ENCODE assay signal across 8 cellular contexts in genomic region chr5:16160706-16161105, GRCh38. TPM values are rescaled to one million over a fixed set of nuclear protein-coding genes. Genes with fewer than 3 reads are reported as not detected.
DNase-seq lines count a peak whose midpoint lies in the region; ATAC-seq and TF ChIP-seq lines count a peak whose summit lies in the region.

No MANE protein-coding gene starts in this region.

- H3K36me3 ChIP-seq in Karpas-422 (ENCODE audit: insufficient read depth, low read length) (no peaks in the 10 kb centered on the region), OCI-LY3 (replicated peaks; ENCODE audit: low read depth, low read length) (no peaks in the 10 kb centered on the region), mesenchymal stem cell (ENCODE audit: control insufficient read depth in 1 of 2, insufficient read depth in 2 of 2, low read depth in 1 of 2, low read length in 2 of 2) (no peaks in the 10 kb centered on the region)

- CTCF ChIA-PET in activated naive CD4-positive, alpha-beta T cell treated with anti-CD3 and anti-CD28 coated beads, Interleukin-2, amount 10 ng/mL, durations not matched to agents 7 days and 5 days (lab: Charles Lee), result interaction anchor here (0.7 to 1.9 kb wide), 13 partner anchors 9 to 1123 kb away, joined by 3 to 19 read pairs (median 4); no protein-coding TSS in a partner anchor

- no peaks in the 10 kb centered on the region for H3K79me1 ChIP-seq in mesenchymal stem cell (replicated peaks; ENCODE audit: low read length, poor library complexity, severe bottlenecking)

- no peak overlapping the region for H4K91ac ChIP-seq in mesenchymal stem cell (ENCODE audit: low read length)

- no peaks in the 10 kb centered on the region for H3K79me2 ChIP-seq in Karpas-422 (ENCODE audit: low read length)
- no peaks in the 10 kb centered on the region for H3K79me2 ChIP-seq in OCI-LY3 (ENCODE audit: low read length)

- H3K9me2 ChIP-seq in Karpas-422 (replicated peaks; ENCODE audit: insufficient read depth, low read length), result no peaks in the 10 kb centered on the region

- no peaks in the 10 kb centered on the region for H3K27me3 ChIP-seq in Karpas-422 (ENCODE audit: low read length)
- no peaks in the 10 kb centered on the region for H3K27me3 ChIP-seq in OCI-LY3 (ENCODE audit: low read depth, low read length)
- H3K27me3 ChIP-seq in mesenchymal stem cell (ENCODE audit: control insufficient read depth in 1 of 2, insufficient read depth in 1 of 2, low read length in 2 of 2), result no peaks in the 10 kb centered on the region

- H3K4me1 ChIP-seq in Karpas-422 (ENCODE audit: low read length) (no peaks in the 10 kb centered on the region), OCI-LY3 (ENCODE audit: low read length) (no peaks in the 10 kb centered on the region), mesenchymal stem cell (ENCODE audit: control insufficient read depth, insufficient read depth, low read depth, low read length) (no peaks in the 10 kb centered on the region)

- WGBS in mesenchymal stem cell, result 2% methylated on average over 4 of the region's 5 CpGs

- H3K4me3 Mint-ChIP-seq in activated naive CD4-positive, alpha-beta T cell treated with anti-CD3 and anti-CD28 coated beads, Interleukin-2, amount 10 ng/mL, durations not matched to agents 7 days and 5 days, result no peak overlapping the region

- H2BK15ac ChIP-seq in mesenchymal stem cell (ENCODE audit: low read depth, poor library complexity, severe bottlenecking), result no peak overlapping the region

- H2AFZ ChIP-seq in Karpas-422 (ENCODE audit: low read length) (no peak overlapping the region), OCI-LY3 (ENCODE audit: low read depth, low read length) (no peak overlapping the region), mesenchymal stem cell (ENCODE audit: low read depth, low read length) (no peak overlapping the region)

- no peak overlapping the region for H2BK120ac ChIP-seq in mesenchymal stem cell (ENCODE audit: low read depth, low read length)

- H3K14ac ChIP-seq in mesenchymal stem cell (ENCODE audit: low read length in 2 of 2), result no peak overlapping the region

- peak; percentile 69 for TF ChIP-seq CTCF in OCI-LY3 (IDR thresholded peaks at IDR 0.05; ENCODE audit: low read depth, low read length)

- ATAC-seq in activated naive CD4-positive, alpha-beta T cell treated with anti-CD3 and anti-CD28 coated beads, Interleukin-2, amount 50 U/mL, for 72 hours, result peak; percentile 61 to 76
- no peak for ATAC-seq in HG03439 (IDR thresholded peaks at IDR 0.05; ENCODE audit: unreplicated experiment)

- no peak overlapping the region for H4K8ac ChIP-seq in mesenchymal stem cell (ENCODE audit: low read length)

- no peak overlapping the region for H3K4me2 ChIP-seq in Karpas-422 (ENCODE audit: low read depth, low read length, poor library complexity, severe bottlenecking)
- H3K4me2 ChIP-seq in OCI-LY3 (ENCODE audit: low read length), result no peak overlapping the region
- H3K4me2 ChIP-seq in mesenchymal stem cell (ENCODE audit: low read length, poor library complexity, severe bottlenecking), result no peak overlapping the region

- H4K20me1 ChIP-seq in Karpas-422 (ENCODE audit: insufficient read depth, low read depth, low read length), result no peaks in the 10 kb centered on the region
- H4K20me1 ChIP-seq in OCI-LY3 (ENCODE audit: insufficient read depth, low read length), result no peaks in the 10 kb centered on the region

- no peak overlapping the region for H3K9ac ChIP-seq in Karpas-422 (ENCODE audit: low read length)
- H3K9ac ChIP-seq in OCI-LY3 (ENCODE audit: low read length), result no peak overlapping the region
- no peak overlapping the region for H3K9ac ChIP-seq in mesenchymal stem cell (ENCODE audit: low read length)

- no peak overlapping the region for H2BK5ac ChIP-seq in mesenchymal stem cell (ENCODE audit: low read depth, low read length, poor library complexity, severe bottlenecking)

- H3K9me3 ChIP-seq in Karpas-422 (ENCODE audit: low read length) (no peaks in the 10 kb centered on the region), OCI-LY3 (ENCODE audit: insufficient read depth, low read length) (no peaks in the 10 kb centered on the region), mesenchymal stem cell (ENCODE audit: control insufficient read depth, low read length) (no peaks in the 10 kb centered on the region)

- H3K4me1 Mint-ChIP-seq in activated naive CD4-positive, alpha-beta T cell treated with anti-CD3 and anti-CD28 coated beads, Interleukin-2, amount 10 ng/mL, durations not matched to agents 7 days and 5 days, result no peaks in the 10 kb centered on the region

- peak in 1 of 2 donors; percentile 21 for DNase-seq in activated naive CD4-positive, alpha-beta T cell treated with anti-CD3 and anti-CD28 coated beads, Interleukin-2, amount 50 U/mL, for 72 hours (ENCODE audit: low spot score in 2 of 2)
- no peak for DNase-seq in activated naive CD4-positive, alpha-beta T cell treated with anti-CD3 and anti-CD28 coated beads, Interleukin-2, amount 10 ng/mL, durations not matched to agents 7 days and 5 days
- DNase-seq in H4 (ENCODE audit: low spot score), result peak; percentile 70
- peak; percentile 85 for DNase-seq in Karpas-422
- DNase-seq in ecto neural progenitor cell (ENCODE audit: low spot score), result peak; percentile 43
- DNase-seq in mesenchymal stem cell, result peak; percentile 60

- H3K36me3 Mint-ChIP-seq in activated naive CD4-positive, alpha-beta T cell treated with anti-CD3 and anti-CD28 coated beads, Interleukin-2, amount 50 U/mL, for 72 hours, result no peaks in the 10 kb centered on the region
- no peaks in the 10 kb centered on the region for H3K36me3 Mint-ChIP-seq in activated naive CD4-positive, alpha-beta T cell treated with anti-CD3 and anti-CD28 coated beads, Interleukin-2, amount 10 ng/mL, durations not matched to agents 7 days and 5 days

- no peak overlapping the region for H2AK5ac ChIP-seq in mesenchymal stem cell (ENCODE audit: low read length, severe bottlenecking)

- no peak overlapping the region for H3K4ac ChIP-seq in mesenchymal stem cell (ENCODE audit: low read depth in 1 of 2, low read length in 2 of 2)

- H2BK12ac ChIP-seq in mesenchymal stem cell (ENCODE audit: low read length in 2 of 2), result no peak overlapping the region

- H3K9me3 Mint-ChIP-seq in activated naive CD4-positive, alpha-beta T cell treated with anti-CD3 and anti-CD28 coated beads, Interleukin-2, amount 50 U/mL, for 72 hours, result no peaks in the 10 kb centered on the region
- no peaks in the 10 kb centered on the region for H3K9me3 Mint-ChIP-seq in activated naive CD4-positive, alpha-beta T cell treated with anti-CD3 and anti-CD28 coated beads, Interleukin-2, amount 10 ng/mL, durations not matched to agents 7 days and 5 days

- no peak overlapping the region for H3K27ac ChIP-seq in Karpas-422 (ENCODE audit: low read length)
- H3K27ac ChIP-seq in OCI-LY3 (ENCODE audit: low read length), result no peak overlapping the region
- H3K27ac ChIP-seq in mesenchymal stem cell (ENCODE audit: low read length, poor library complexity, severe bottlenecking), result no peak overlapping the region

- H3K23ac ChIP-seq in mesenchymal stem cell (ENCODE audit: low read length in 2 of 2), result no peak overlapping the region

- no peak overlapping the region for H3K18ac ChIP-seq in mesenchymal stem cell (ENCODE audit: low read depth in 1 of 2, low read length in 2 of 2)

- H3K4me3 ChIP-seq in Karpas-422 (ENCODE audit: low read length), result no peak overlapping the region
- H3K4me3 ChIP-seq in OCI-LY3 (ENCODE audit: low read length), result no peak overlapping the region
- no peak overlapping the region for H3K4me3 ChIP-seq in mesenchymal stem cell (ENCODE audit: insufficient read depth in 1 of 2, low read depth in 1 of 2, low read length in 2 of 2)

- H3K27me3 Mint-ChIP-seq in activated naive CD4-positive, alpha-beta T cell treated with anti-CD3 and anti-CD28 coated beads, Interleukin-2, amount 10 ng/mL, durations not matched to agents 7 days and 5 days, result no peaks in the 10 kb centered on the region

- H3K27ac Mint-ChIP-seq in activated naive CD4-positive, alpha-beta T cell treated with anti-CD3 and anti-CD28 coated beads, Interleukin-2, amount 50 U/mL, for 72 hours, result no peak overlapping the region
- no peak overlapping the region for H3K27ac Mint-ChIP-seq in activated naive CD4-positive, alpha-beta T cell treated with anti-CD3 and anti-CD28 coated beads, Interleukin-2, amount 10 ng/mL, durations not matched to agents 7 days and 5 days

RNA-seq across cellular contexts. Expression of gene MARCHF11, which starts 18.9 kb away (rescaled TPM):
- total RNA-seq in activated naive CD4-positive, alpha-beta T cell treated with anti-CD3 and anti-CD28 coated beads, Interleukin-2, amount 50 U/mL, for 72 hours, result not detected
- not detected in 2 replicates for total RNA-seq in H4 (2014; rRNA removed; shearing (Covaris generic))
- not detected in 2 replicates for total RNA-seq in Karpas-422 (2014; rRNA removed; shearing (Covaris generic); ENCODE audit: low replicate concordance)
- polyA plus RNA-seq in mesenchymal stem cell (2013, experiment 1 of 2), result not detected
- not detected for polyA plus RNA-seq in mesenchymal stem cell (2013, experiment 2 of 2)
